Comparison of ENCODE assay signal across 9 cellular contexts in the genomic region with DNA sequence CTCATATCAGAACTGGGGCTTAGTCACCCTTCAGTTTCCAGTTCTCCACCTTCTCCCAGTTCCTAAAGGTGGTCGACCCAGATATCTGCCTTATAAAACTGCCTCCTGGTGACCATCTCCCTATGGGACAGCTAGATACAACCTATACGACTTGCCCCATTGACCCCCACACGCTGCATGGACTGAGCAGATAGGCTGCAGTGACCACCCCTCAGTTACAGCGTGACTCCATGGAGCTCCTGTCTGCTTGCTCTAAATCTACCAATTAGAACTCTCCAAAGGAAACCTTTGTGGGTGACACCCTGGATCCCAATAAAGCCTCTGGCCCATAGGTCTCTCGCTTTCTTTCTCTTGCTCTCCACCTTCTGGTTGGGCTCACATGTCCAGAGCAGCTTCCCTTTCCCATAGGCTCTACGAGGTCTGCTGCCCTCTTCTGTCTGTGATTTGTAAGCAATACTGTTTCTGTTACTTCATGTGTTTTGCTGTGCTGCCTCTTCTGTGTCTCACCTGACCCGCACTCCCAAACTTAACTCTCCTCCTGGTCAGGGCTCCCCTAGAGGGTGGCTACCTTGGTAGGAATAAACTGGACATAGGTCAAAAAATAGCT.
A peak's percentile ranks its signal among the peaks of the same experiment; 100 is the strongest.
DNase-seq lines count a peak whose midpoint lies in the region; ATAC-seq and TF ChIP-seq lines count a peak whose summit lies in the region.
"Had no signal": no experiment of that assay in that cellular context is flagged by ENCODE, and none has a peak within 500 bp of the region (broad histone marks: within the 10 kb centered on the region; RNA-seq: fewer than 3 reads in every experiment).

No MANE protein-coding gene starts in this region.

- H3K36me3 Mint-ChIP-seq in activated naive CD4-positive, alpha-beta T cell treated with anti-CD3 and anti-CD28 coated beads, Interleukin-2, amount 10 ng/mL, durations not matched to agents 7 days and 5 days = no peaks in the 10 kb centered on the region
- H3K36me3 Mint-ChIP-seq: CD8-positive, alpha-beta memory T cell had no signal

- no peaks in the 10 kb centered on the region for H3K27me3 Mint-ChIP-seq in activated naive CD4-positive, alpha-beta T cell treated with anti-CD3 and anti-CD28 coated beads, Interleukin-2, amount 10 ng/mL, durations not matched to agents 7 days and 5 days
- H3K27me3 Mint-ChIP-seq: CD8-positive, alpha-beta memory T cell had no signal

- H3K4me1 Mint-ChIP-seq in activated naive CD4-positive, alpha-beta T cell treated with anti-CD3 and anti-CD28 coated beads, Interleukin-2, amount 10 ng/mL, durations not matched to agents 7 days and 5 days = no peaks in the 10 kb centered on the region
- H3K4me1 Mint-ChIP-seq: CD8-positive, alpha-beta memory T cell had no signal

- H3F3A ChIP-seq in PC-9 (ENCODE audit: insufficient read depth, low read depth) = no peaks in the 10 kb centered on the region

- H3K4me1 ChIP-seq in PC-9 (replicated peaks; ENCODE audit: insufficient read depth) = no peaks in the 10 kb centered on the region

- H3K4me3 Mint-ChIP-seq in activated naive CD4-positive, alpha-beta T cell treated with anti-CD3 and anti-CD28 coated beads, Interleukin-2, amount 10 ng/mL, durations not matched to agents 7 days and 5 days = no peak overlapping the region
- H3K4me3 Mint-ChIP-seq: CD8-positive, alpha-beta memory T cell had no signal

- CTCF ChIA-PET in PC-9 (lab: Charles Lee) = no interaction called here
- CTCF ChIA-PET in activated naive CD4-positive, alpha-beta T cell treated with anti-CD3 and anti-CD28 coated beads, Interleukin-2, amount 10 ng/mL, durations not matched to agents 7 days and 5 days (lab: Charles Lee) = no interaction called here

- H3K27ac ChIP-seq in 22Rv1 (no peak overlapping the region), PC-9 (no peak overlapping the region)

- BruUV-seq in PC-9 (replicated peaks; lab: Mats Ljungman, UMichigan) = no TSS peak

- H3K4me3 ChIP-seq in PC-9 = no peak overlapping the region

- H3K9me3 Mint-ChIP-seq in activated naive CD4-positive, alpha-beta T cell treated with anti-CD3 and anti-CD28 coated beads, Interleukin-2, amount 10 ng/mL, durations not matched to agents 7 days and 5 days = no peaks in the 10 kb centered on the region

- no peaks in the 10 kb centered on the region for H4K20me1 ChIP-seq in PC-9 (ENCODE audit: insufficient read depth)

- H3K27ac Mint-ChIP-seq in activated naive CD4-positive, alpha-beta T cell treated with anti-CD3 and anti-CD28 coated beads, Interleukin-2, amount 10 ng/mL, durations not matched to agents 7 days and 5 days = no peak overlapping the region

- ATAC-seq in GM19438 (IDR thresholded peaks at IDR 0.05; ENCODE audit: low read depth, unreplicated experiment) = peak; percentile 85
- no peak for ATAC-seq in GM21825 (IDR thresholded peaks at IDR 0.05; ENCODE audit: unreplicated experiment)

- TF ChIP-seq CTCF in 22Rv1 (IDR thresholded peaks at IDR 0.05) (peak; percentile 80), PC-9 (conservative IDR thresholded peaks at IDR 0.05) (peak; percentile 35; the same call in 1 of the 2 replicates)

- no peaks in the 10 kb centered on the region for H3K36me3 ChIP-seq in PC-9 (ENCODE audit: low read depth)

- H3K27me3 ChIP-seq in PC-9 (ENCODE audit: insufficient read depth, low read depth) = no peaks in the 10 kb centered on the region

- POLR2A ChIA-PET in PC-9 (lab: Charles Lee; ENCODE audit: unreplicated experiment) = no interaction called here

- no peaks in the 10 kb centered on the region for H3K9me2 ChIP-seq in PC-9 (ENCODE audit: insufficient read depth)

- no peak overlapping the region for H2AFZ ChIP-seq in PC-9

- DNase-seq in PC-9 (no peak), iris pigment epithelial cell (ENCODE audit: low read depth) (peak; percentile 0), NCI-H1048 (lab: John Stamatoyannopoulos, UW) (no peak), NCI-H1436 treated with DMSO at 0.1 percent for 48 hours (lab: John Stamatoyannopoulos, UW) (no peak)
- DNase-seq in activated naive CD4-positive, alpha-beta T cell treated with anti-CD3 and anti-CD28 coated beads, Interleukin-2, amount 10 ng/mL, durations not matched to agents 7 days and 5 days = no peak
- DNase-seq: CD8-positive, alpha-beta memory T cell had no signal

- H3K79me2 ChIP-seq in PC-9 (ENCODE audit: low read depth) = no peaks in the 10 kb centered on the region

- intact Hi-C loops in PC-9 (cut with micrococcal nuclease; ENCODE audit: unreplicated experiment) = no loop called here

- no peaks in the 10 kb centered on the region for H3K9me3 ChIP-seq in PC-9 (ENCODE audit: insufficient read depth, low read depth)

- no peak overlapping the region for H3K4me2 ChIP-seq in PC-9
